In genomic region chrX:115017455-115017854, GRCh38 we compare ENCODE assay signal across 22 cellular contexts. TPM values are rescaled to one million over a fixed set of nuclear protein-coding genes. Genes with fewer than 3 reads are reported as not detected.
DNase-seq lines count a peak whose midpoint lies in the region; ATAC-seq, FAIRE-seq and TF ChIP-seq lines count a peak whose summit lies in the region.
"Had no signal": no experiment of that assay in that cellular context is flagged by ENCODE, and none has a peak within 500 bp of the region (broad histone marks: within the 10 kb centered on the region; RNA-seq: fewer than 3 reads in every experiment).

Gene IL13RA2 (minus strand): TSS chrX:115017616. CDS start chrX:115017269, 347 bp downstream.

- no peak within 1 kb of the TSS for H3K18ac ChIP-seq in H1 (ENCODE audit: extremely low read depth, low read length)

- H3K27me3 ChIP-seq in H1 (replicated peaks in 1 of 4; ENCODE audit: control insufficient read depth in 3 of 4, extremely low read depth in 1 of 4, insufficient read depth in 3 of 4, low read length in 3 of 4) = no peaks in the 10 kb centered on the region
- no peaks in the 10 kb centered on the region for H3K27me3 ChIP-seq in neural progenitor cell
- H3K27me3 ChIP-seq: body of pancreas, transverse colon had no signal

- H3F3A ChIP-seq in neural progenitor cell (ENCODE audit: low read depth) = no peaks in the 10 kb centered on the region

- no peak within 1 kb of the TSS for H2AK5ac ChIP-seq in H1 (ENCODE audit: low read depth, low read length)

- H3K4me1 ChIP-seq in H1 (replicated peaks in 1 of 4; ENCODE audit: control insufficient read depth in 3 of 4, insufficient read depth in 4 of 4, low read length in 3 of 4) (no peaks in the 10 kb centered on the region), neural progenitor cell (no peaks in the 10 kb centered on the region)
- H3K4me1 ChIP-seq: body of pancreas, pancreas had no signal

- no peak within 1 kb of the TSS for H2BK5ac ChIP-seq in H1 (ENCODE audit: low read depth, low read length)

- DNase-seq in H54 (ENCODE audit: insufficient read length, low spot score) = peak; percentile 5
- DNase-seq in SK-MEL-5 (ENCODE audit: low read depth, low spot score) = peak; percentile 78
- no peak for DNase-seq in H1 (ENCODE audit: low read depth in 1 of 2, low spot score in 2 of 2)
- no peak for DNase-seq in neural progenitor cell (ENCODE audit: low spot score)
- no peak for DNase-seq in AG08395 (ENCODE audit: low spot score)
- no peak for DNase-seq in omental fat pad (ENCODE audit: low spot score)
- DNase-seq: activated CD4-positive, alpha-beta T cell treated with anti-CD3 and anti-CD28 coated beads for 1 hour; activated naive CD4-positive, alpha-beta T cell treated with anti-CD3 and anti-CD28 coated beads, Interleukin-2, amount 10 ng/mL, durations not matched to agents 7 days and 5 days; body of pancreas; DMS79 treated with DMSO at 0.1 percent for 48 hours; NCI-H1048; NCI-H2171; pancreas; SHP77; transverse colon had no signal

- H3K4me3 ChIP-seq in H1 (ENCODE audit: extremely low read depth in 1 of 4, insufficient read depth in 2 of 4, low read depth in 3 of 4, low read length in 4 of 4) (no peak within 1 kb of the TSS), neural progenitor cell (no peak within 1 kb of the TSS)
- H3K4me3 ChIP-seq: body of pancreas, pancreas, skin epidermis, transverse colon had no signal

- no peak within 1 kb of the TSS for H3K4me2 ChIP-seq in H1 (ENCODE audit: insufficient read depth in 1 of 2, low read depth in 2 of 2, low read length in 2 of 2)
- H3K4me2 ChIP-seq in neural progenitor cell = no peak within 1 kb of the TSS

- TF ChIP-seq POLR2A in H54 (IDR thresholded peaks at IDR 0.05; ENCODE audit: low read depth, low read length) (no peak), H1 (IDR thresholded peaks at IDR 0.05; ENCODE audit: control extremely low read depth in 1 of 2, low read depth in 2 of 2, low read length in 2 of 2) (no peak)

- no peaks in the 10 kb centered on the region for H3K36me3 ChIP-seq in H1 (ENCODE audit: control insufficient read depth in 2 of 4, insufficient read depth in 4 of 4, low read length in 3 of 4)
- no peaks in the 10 kb centered on the region for H3K36me3 ChIP-seq in neural progenitor cell
- H3K36me3 ChIP-seq: pancreas, transverse colon had no signal

- H3K9ac ChIP-seq in H1 (replicated peaks in 1 of 4; ENCODE audit: extremely low read depth in 1 of 4, low read depth in 3 of 4, low read length in 3 of 4) (no peak within 1 kb of the TSS), neural progenitor cell (no peak within 1 kb of the TSS)

- no peak within 1 kb of the TSS for H2BK12ac ChIP-seq in H1 (ENCODE audit: low read depth, low read length)

- no peaks in the 10 kb centered on the region for H3K23me2 ChIP-seq in H1 (ENCODE audit: low read depth, low read length)

- H3K23ac ChIP-seq in H1 (ENCODE audit: insufficient read length) = no peak within 1 kb of the TSS

- H3K79me1 ChIP-seq in H1 (ENCODE audit: low read depth, low read length) = no peaks in the 10 kb centered on the region

- H2BK120ac ChIP-seq in H1 (replicated peaks; ENCODE audit: low read depth, low read length) = no peak within 1 kb of the TSS

- H3K4me1 Mint-ChIP-seq in neural progenitor cell = peaks cover 4% of the 10 kb centered on the region
- H3K4me1 Mint-ChIP-seq: activated naive CD4-positive, alpha-beta T cell treated with anti-CD3 and anti-CD28 coated beads, Interleukin-2, amount 10 ng/mL, durations not matched to agents 7 days and 5 days; stimulated activated memory B cell treated with anti-CD40 and anti-IgM and Interleukin-4, amounts not matched to agents 10 μg/mL and 1 μg/mL and 100 μg/mL, for 72 hours had no signal

- H3K27ac ChIP-seq in H1 (ENCODE audit: low read depth, low read length) (no peak within 1 kb of the TSS), neural progenitor cell (no peak within 1 kb of the TSS)
- H3K27ac ChIP-seq: body of pancreas, C4-2B, HL-60, pancreas, skin epidermis, transverse colon had no signal

- no peak within 1 kb of the TSS for H3K4ac ChIP-seq in H1 (replicated peaks; ENCODE audit: insufficient read length, low read depth, low read length)

- H3K14ac ChIP-seq in H1 (ENCODE audit: insufficient read length) = no peak within 1 kb of the TSS

- H4K8ac ChIP-seq in H1 (ENCODE audit: extremely low read depth, insufficient read depth, low read length) = no peak within 1 kb of the TSS

- no peaks in the 10 kb centered on the region for H3K36me3 Mint-ChIP-seq in neural progenitor cell
- H3K36me3 Mint-ChIP-seq: activated naive CD4-positive, alpha-beta T cell treated with anti-CD3 and anti-CD28 coated beads, Interleukin-2, amount 10 ng/mL, durations not matched to agents 7 days and 5 days; stimulated activated memory B cell treated with anti-CD40 and anti-IgM and Interleukin-4, amounts not matched to agents 10 μg/mL and 1 μg/mL and 100 μg/mL, for 72 hours had no signal

- no peaks in the 10 kb centered on the region for H3K27me3 Mint-ChIP-seq in neural progenitor cell (ENCODE audit: insufficient read depth, low read depth)
- H3K27me3 Mint-ChIP-seq: activated naive CD4-positive, alpha-beta T cell treated with anti-CD3 and anti-CD28 coated beads, Interleukin-2, amount 10 ng/mL, durations not matched to agents 7 days and 5 days; stimulated activated memory B cell treated with anti-CD40 and anti-IgM and Interleukin-4, amounts not matched to agents 10 μg/mL and 1 μg/mL and 100 μg/mL, for 72 hours had no signal

- no peak within 1 kb of the TSS for H3K27ac Mint-ChIP-seq in neural progenitor cell
- H3K27ac Mint-ChIP-seq: activated naive CD4-positive, alpha-beta T cell treated with anti-CD3 and anti-CD28 coated beads, Interleukin-2, amount 10 ng/mL, durations not matched to agents 7 days and 5 days; stimulated activated memory B cell treated with anti-CD40 and anti-IgM and Interleukin-4, amounts not matched to agents 10 μg/mL and 1 μg/mL and 100 μg/mL, for 72 hours had no signal

- H3K9me3 ChIP-seq in H1 (ENCODE audit: insufficient read depth in 2 of 2, low read depth in 1 of 2, low read length in 1 of 2) (no peaks in the 10 kb centered on the region), neural progenitor cell (ENCODE audit: low read depth) (no peaks in the 10 kb centered on the region)
- H3K9me3 ChIP-seq: body of pancreas, pancreas, transverse colon had no signal

- TF ChIP-seq EP300 in H1 (IDR thresholded peaks at IDR 0.05; ENCODE audit: borderline replicate concordance in 1 of 2, low read depth in 2 of 2, low read length in 2 of 2) = no peak

- 91% methylated on average over 7 of the region's 11 CpGs; no CpG with 5 or more reads in 1 of the 2 experiments for WGBS in H1 (ENCODE audit: extremely low coverage in 1 of 2, insufficient coverage in 1 of 2, insufficient read length in 1 of 2, insufficient replicate concordance in 2 of 2, low coverage in 1 of 2, low lambda C conversion rate in 2 of 2, missing lambda C conversion rate in 1 of 2), 2 experiments

- H3K79me2 ChIP-seq in H1 (ENCODE audit: control insufficient read depth in 1 of 2, insufficient read depth in 2 of 2, low read length in 2 of 2) (no peaks in the 10 kb centered on the region), neural progenitor cell (ENCODE audit: low read depth) (no peaks in the 10 kb centered on the region)

- H2AFZ ChIP-seq in H1 (ENCODE audit: low read length) (no peak within 1 kb of the TSS), neural progenitor cell (replicated peaks) (peak within 1 kb of the TSS; percentile 43)

- no peak within 1 kb of the TSS for H4K91ac ChIP-seq in H1 (replicated peaks; ENCODE audit: insufficient read length, low read length)

- H3K4me3 Mint-ChIP-seq in neural progenitor cell = no peak within 1 kb of the TSS
- H3K4me3 Mint-ChIP-seq: activated naive CD4-positive, alpha-beta T cell treated with anti-CD3 and anti-CD28 coated beads, Interleukin-2, amount 10 ng/mL, durations not matched to agents 7 days and 5 days; stimulated activated memory B cell treated with anti-CD40 and anti-IgM and Interleukin-4, amounts not matched to agents 10 μg/mL and 1 μg/mL and 100 μg/mL, for 72 hours had no signal

- TF ChIP-seq RAD21 in H1 (IDR thresholded peaks at IDR 0.05 in 1 of 2, conservative IDR thresholded peaks at IDR 0.05 in 1 of 2; ENCODE audit: low read depth in 2 of 2, low read length in 2 of 2) = no peak

- ATAC-seq in GM18867 (IDR thresholded peaks at IDR 0.05; ENCODE audit: unreplicated experiment) = no peak
- no peak for ATAC-seq in omental fat pad (ENCODE audit: low FRiP score)
- ATAC-seq: body of pancreas; left colon; pancreas; stimulated activated memory B cell treated with anti-CD40 and anti-IgM and Interleukin-4, amounts not matched to agents 10 μg/mL and 1 μg/mL and 100 μg/mL, for 72 hours had no signal

- TF ChIP-seq CTCF in H1 (IDR thresholded peaks at IDR 0.05; ENCODE audit: control extremely low read depth in 1 of 3, insufficient read depth in 1 of 3, low read depth in 1 of 3, low read length in 3 of 3) (no peak), neural progenitor cell (IDR thresholded peaks at IDR 0.05) (no peak), omental fat pad (IDR thresholded peaks at IDR 0.05) (no peak)

- no peak within 1 kb of the TSS for H4K5ac ChIP-seq in H1 (ENCODE audit: insufficient read length, low read depth, low read length)

- POLR2A ChIA-PET in H1 (lab: Charles Lee; ENCODE audit: partially characterized antibody) = no interaction called here

- in situ Hi-C loops in SK-MEL-5 (cut with HindIII; ENCODE audit: low pct_unique_long_range_greater_than_20kb, low sequenced_read_pairs) = no loop called here

- H3K9me3 Mint-ChIP-seq in neural progenitor cell = no peaks in the 10 kb centered on the region
- H3K9me3 Mint-ChIP-seq: activated naive CD4-positive, alpha-beta T cell treated with anti-CD3 and anti-CD28 coated beads, Interleukin-2, amount 10 ng/mL, durations not matched to agents 7 days and 5 days; stimulated activated memory B cell treated with anti-CD40 and anti-IgM and Interleukin-4, amounts not matched to agents 10 μg/mL and 1 μg/mL and 100 μg/mL, for 72 hours had no signal

- no peak within 1 kb of the TSS for H2BK20ac ChIP-seq in H1 (ENCODE audit: low read length)

- H2BK15ac ChIP-seq in H1 (ENCODE audit: low read length) = no peak within 1 kb of the TSS

- H3K56ac ChIP-seq in H1 (replicated peaks; ENCODE audit: insufficient read length, low read depth, low read length) = no peak within 1 kb of the TSS

- peak; percentile 23 for FAIRE-seq in H54 (lab: Jason Lieb, UNC)
- peak; percentile 72 for FAIRE-seq in H1 (lab: Jason Lieb, UNC)

- CTCF ChIA-PET in H1 (lab: Charles Lee; ENCODE audit: partially characterized antibody) = interaction anchor here (0.6 to 2.2 kb wide), 11 partner anchors 8 to 58 kb away, joined by 3 to 7 read pairs (median 5); no protein-coding TSS in a partner anchor

- H4K20me1 ChIP-seq in H1 (replicated peaks in 1 of 2; ENCODE audit: control insufficient read depth in 1 of 2, insufficient read depth in 2 of 2, low read length in 2 of 2) (no peaks in the 10 kb centered on the region), neural progenitor cell (ENCODE audit: low read depth) (no peaks in the 10 kb centered on the region)

RNA-seq across cellular contexts. Expression of gene IL13RA2, which starts in this region (rescaled TPM):
- total RNA-seq in SK-MEL-5 (2014; rRNA removed; shearing (Covaris generic)) = 206 and 223 TPM in 2 replicates
- polyA plus RNA-seq in SK-MEL-5 (2015; cell fraction: cytosol; rRNA removed) = 172 and 176 TPM in 2 replicates
- polyA plus RNA-seq in SK-MEL-5 (2015; cell fraction: nucleus; rRNA removed) = 59.9 and 79.8 TPM in 2 replicates
- not detected in 2 replicates for total RNA-seq in H1 (2021; fragmentation: NEBNext Ultra II Directional; extraction: Animal tissue kit (Norgen Biotek cat#: 25700))
- polyA plus RNA-seq in H1 (2011; rRNA removed) = not detected in 2 replicates
- not detected for polyA plus RNA-seq in H1 (2011; cell fraction: cytosol; rRNA removed)
- not detected for polyA plus RNA-seq in H1 (2011; cell fraction: nucleus; rRNA removed)
- polyA plus RNA-seq in H1 (2012, experiment 1 of 2) = not detected in 4 replicates
- polyA plus RNA-seq in H1 (2012, experiment 2 of 2) = not detected
- 0.26 TPM for polyA plus RNA-seq in H1 (2013, experiment 1 of 2)
- 0.20 TPM for polyA plus RNA-seq in H1 (2013, experiment 2 of 2)
- polyA minus RNA-seq in H1 (2011; rRNA and poly(A)+ RNA removed) = not detected in 2 replicates
- polyA minus RNA-seq in H1 (2011; cell fraction: cytosol; rRNA and poly(A)+ RNA removed) = not detected
- not detected for polyA minus RNA-seq in H1 (2011; cell fraction: nucleus; rRNA and poly(A)+ RNA removed)
- total RNA-seq in neural progenitor cell (ENCODE audit: low replicate concordance) = not detected in 2 replicates
- total RNA-seq in omental fat pad = 1 to 10 TPM in 1 of 4 donors, under 1 TPM in 2, not detected in 1; 0.28 to 2.9 (median 0.56) TPM
- total RNA-seq: T-helper 2 cell treated with Interferon-gamma antibody and Interleukin-4, amounts not matched to agents 100 ng/mL and 5 ng/mL, for 36 hours; transverse colon had no signal

Comparison
In these comparisons a context has a peak if more than half of its experiments do, and no peak if none do; other contexts are left out.
1. RNA of gene IL13RA2 (total RNA-seq): 206 to 223 TPM in SK-MEL-5; 0.28 to 2.9 TPM in omental fat pad, not detected in H1 and not detected in neural progenitor cell; every median in the first group is over 10 times any median in the second.
2. DNase-seq: peak in H54 (single experiment) and SK-MEL-5 (single experiment); none in H1 (0 of 2), neural progenitor cell (single experiment), AG08395 (single experiment) and omental fat pad (single experiment).